Comparison of ENCODE assay signal across 8 cellular contexts in genomic region chr4:25842229-25842840, GRCh38. TPM values are rescaled to one million over a fixed set of nuclear protein-coding genes. Genes with fewer than 3 reads are reported as not detected.
DNase-seq lines count a peak whose midpoint lies in the region; ATAC-seq lines count a peak whose summit lies in the region.

No MANE protein-coding gene starts in this region.

- no peaks in the 10 kb centered on the region for H4K20me1 ChIP-seq in BLaER1

- peak overlapping the region; percentile 50 for H3K4me2 ChIP-seq in BLaER1

- H3K27ac ChIP-seq in BLaER1 = no peak overlapping the region

- H3K27me3 ChIP-seq in BLaER1 = no peaks in the 10 kb centered on the region

- no peaks in the 10 kb centered on the region for H3K9me3 ChIP-seq in BLaER1

- peaks cover 42% of the 10 kb centered on the region for H3K4me1 Mint-ChIP-seq in activated T-cell treated with anti-CD3 and anti-CD28 coated beads, Interleukin-2, amount 50 U/mL, for 4 hours (ENCODE audit: low read depth)
- peaks cover 53% of the 10 kb centered on the region for H3K4me1 Mint-ChIP-seq in stimulated activated naive CD8-positive, alpha-beta T cell treated with anti-CD3 and anti-CD28 coated beads, Interleukin-15, Interleukin-2, amounts not matched to agents 100 ng/mL and 50 ng/mL, for 24 hours (ENCODE audit: low read depth)

- H3K36me3 ChIP-seq in BLaER1 = peaks cover 15% of the 10 kb centered on the region

- peak overlapping the region; percentile 46 for H3K27ac Mint-ChIP-seq in stimulated activated naive CD8-positive, alpha-beta T cell treated with anti-CD3 and anti-CD28 coated beads, Interleukin-15, Interleukin-2, amounts not matched to agents 100 ng/mL and 50 ng/mL, for 24 hours

- no peaks in the 10 kb centered on the region for H3K27me3 Mint-ChIP-seq in activated T-cell treated with anti-CD3 and anti-CD28 coated beads, Interleukin-2, amount 50 U/mL, for 4 hours (ENCODE audit: low read depth)
- H3K27me3 Mint-ChIP-seq in stimulated activated naive CD8-positive, alpha-beta T cell treated with anti-CD3 and anti-CD28 coated beads, Interleukin-15, Interleukin-2, amounts not matched to agents 100 ng/mL and 50 ng/mL, for 24 hours = no peaks in the 10 kb centered on the region

- peaks cover 26% of the 10 kb centered on the region for H3K4me1 ChIP-seq in BLaER1

- peaks cover 24% of the 10 kb centered on the region for H3K36me3 Mint-ChIP-seq in activated T-cell treated with anti-CD3 and anti-CD28 coated beads, Interleukin-2, amount 50 U/mL, for 4 hours (ENCODE audit: insufficient read depth)
- H3K36me3 Mint-ChIP-seq in stimulated activated naive CD8-positive, alpha-beta T cell treated with anti-CD3 and anti-CD28 coated beads, Interleukin-15, Interleukin-2, amounts not matched to agents 100 ng/mL and 50 ng/mL, for 24 hours (ENCODE audit: low read depth) = peaks cover 21% of the 10 kb centered on the region

- no peaks in the 10 kb centered on the region for H3K9me3 Mint-ChIP-seq in activated T-cell treated with anti-CD3 and anti-CD28 coated beads, Interleukin-2, amount 50 U/mL, for 4 hours
- H3K9me3 Mint-ChIP-seq in stimulated activated naive CD8-positive, alpha-beta T cell treated with anti-CD3 and anti-CD28 coated beads, Interleukin-15, Interleukin-2, amounts not matched to agents 100 ng/mL and 50 ng/mL, for 24 hours = no peaks in the 10 kb centered on the region

- H3K4me3 ChIP-seq in BLaER1 = no peak overlapping the region

- peak; percentile 45 for DNase-seq in activated T-cell treated with anti-CD3 and anti-CD28 coated beads, Interleukin-2, amount 50 U/mL, for 4 hours
- DNase-seq in NCI-H2227 (lab: John Stamatoyannopoulos, UW; ENCODE audit: unreplicated experiment) = no peak
- no peak for DNase-seq in NCI-H146 treated with DMSO at 0.1 percent for 48 hours (lab: John Stamatoyannopoulos, UW; ENCODE audit: unreplicated experiment)

- H3K4me3 Mint-ChIP-seq in activated T-cell treated with anti-CD3 and anti-CD28 coated beads, Interleukin-2, amount 50 U/mL, for 4 hours = no peak overlapping the region
- no peak overlapping the region for H3K4me3 Mint-ChIP-seq in stimulated activated naive CD8-positive, alpha-beta T cell treated with anti-CD3 and anti-CD28 coated beads, Interleukin-15, Interleukin-2, amounts not matched to agents 100 ng/mL and 50 ng/mL, for 24 hours

- peak; percentile 77 for ATAC-seq in GM19351 (IDR thresholded peaks at IDR 0.05; ENCODE audit: unreplicated experiment)
- peak; percentile 76 for ATAC-seq in HG03354 (IDR thresholded peaks at IDR 0.05; ENCODE audit: poor library complexity, severe bottlenecking, unreplicated experiment)
- peak; percentile 44 to 64 for ATAC-seq in activated T-cell treated with anti-CD3 and anti-CD28 coated beads, Interleukin-2, amount 50 U/mL, for 4 hours
- ATAC-seq in GM19455 (IDR thresholded peaks at IDR 0.05; ENCODE audit: unreplicated experiment) = no peak

- no peak overlapping the region for H3K9ac ChIP-seq in BLaER1

RNA-seq across cellular contexts. Expression of gene SEL1L3, which starts 20.5 kb away (rescaled TPM):
- 10 to 100 TPM; 13.7 to 21.9 (median 19.1) TPM for total RNA-seq in activated T-cell treated with anti-CD3 and anti-CD28 coated beads, Interleukin-2, amount 50 U/mL, for 4 hours
